2 cellular contexts compared by ENCODE assay signal in the genomic region with DNA sequence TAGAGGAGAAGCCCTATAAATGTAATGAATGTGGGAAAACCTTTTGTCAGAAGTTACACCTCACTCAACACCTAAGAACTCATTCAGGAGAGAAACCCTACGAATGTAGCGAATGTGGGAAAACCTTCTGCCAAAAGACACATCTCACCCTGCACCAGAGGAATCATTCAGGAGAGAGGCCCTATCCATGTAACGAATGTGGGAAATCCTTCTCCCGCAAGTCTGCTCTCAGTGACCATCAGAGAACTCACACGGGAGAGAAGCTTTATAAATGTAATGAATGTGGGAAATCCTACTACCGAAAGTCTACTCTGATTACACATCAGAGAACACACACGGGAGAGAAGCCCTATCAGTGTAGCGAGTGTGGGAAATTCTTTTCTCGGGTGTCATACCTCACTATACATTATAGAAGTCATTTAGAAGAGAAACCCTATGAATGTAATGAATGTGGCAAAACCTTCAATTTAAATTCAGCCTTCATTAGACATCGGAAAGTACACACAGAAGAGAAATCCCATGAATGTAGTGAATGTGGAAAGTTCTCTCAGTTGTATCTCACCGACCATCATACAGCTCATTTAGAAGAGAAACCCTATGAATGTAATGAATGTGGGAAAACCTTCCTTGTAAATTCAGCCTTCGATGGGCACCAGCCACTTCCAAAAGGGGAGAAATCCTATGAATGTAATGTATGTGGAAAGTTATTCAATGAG.
TF ChIP-seq lines count a peak whose summit lies in the region.

No MANE protein-coding gene starts in this region.

TF ChIP-seq in A549, 52 proteins besides CTCF, POLR2A, EP300 and RAD21 (continues in another document):
- no peak for TF ChIP-seq POLR2AphosphoS2 (conservative IDR thresholded peaks at IDR 0.05; ENCODE audit: low read length)
- TF ChIP-seq EHF (CRISPR knock-in tag; IDR thresholded peaks at IDR 0.05) = 0 out of 2 replicates have a peak, but pooled peaks have one; percentile 30
- TF ChIP-seq HMGXB4 (CRISPR knock-in tag; IDR thresholded peaks at IDR 0.05; ENCODE audit: borderline replicate concordance) = no peak
- no peak for TF ChIP-seq TFCP2L1 (CRISPR knock-in tag; IDR thresholded peaks at IDR 0.05)
- TF ChIP-seq JUN (IDR thresholded peaks at IDR 0.05) = no peak
- TF ChIP-seq, protein P1, sequence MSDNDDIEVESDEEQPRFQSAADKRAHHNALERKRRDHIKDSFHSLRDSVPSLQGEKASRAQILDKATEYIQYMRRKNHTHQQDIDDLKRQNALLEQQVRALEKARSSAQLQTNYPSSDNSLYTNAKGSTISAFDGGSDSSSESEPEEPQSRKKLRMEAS (IDR thresholded peaks at IDR 0.05) = no peak
- no peak for TF ChIP-seq NR3C1 (IDR thresholded peaks at IDR 0.05)
- TF ChIP-seq, protein P2, sequence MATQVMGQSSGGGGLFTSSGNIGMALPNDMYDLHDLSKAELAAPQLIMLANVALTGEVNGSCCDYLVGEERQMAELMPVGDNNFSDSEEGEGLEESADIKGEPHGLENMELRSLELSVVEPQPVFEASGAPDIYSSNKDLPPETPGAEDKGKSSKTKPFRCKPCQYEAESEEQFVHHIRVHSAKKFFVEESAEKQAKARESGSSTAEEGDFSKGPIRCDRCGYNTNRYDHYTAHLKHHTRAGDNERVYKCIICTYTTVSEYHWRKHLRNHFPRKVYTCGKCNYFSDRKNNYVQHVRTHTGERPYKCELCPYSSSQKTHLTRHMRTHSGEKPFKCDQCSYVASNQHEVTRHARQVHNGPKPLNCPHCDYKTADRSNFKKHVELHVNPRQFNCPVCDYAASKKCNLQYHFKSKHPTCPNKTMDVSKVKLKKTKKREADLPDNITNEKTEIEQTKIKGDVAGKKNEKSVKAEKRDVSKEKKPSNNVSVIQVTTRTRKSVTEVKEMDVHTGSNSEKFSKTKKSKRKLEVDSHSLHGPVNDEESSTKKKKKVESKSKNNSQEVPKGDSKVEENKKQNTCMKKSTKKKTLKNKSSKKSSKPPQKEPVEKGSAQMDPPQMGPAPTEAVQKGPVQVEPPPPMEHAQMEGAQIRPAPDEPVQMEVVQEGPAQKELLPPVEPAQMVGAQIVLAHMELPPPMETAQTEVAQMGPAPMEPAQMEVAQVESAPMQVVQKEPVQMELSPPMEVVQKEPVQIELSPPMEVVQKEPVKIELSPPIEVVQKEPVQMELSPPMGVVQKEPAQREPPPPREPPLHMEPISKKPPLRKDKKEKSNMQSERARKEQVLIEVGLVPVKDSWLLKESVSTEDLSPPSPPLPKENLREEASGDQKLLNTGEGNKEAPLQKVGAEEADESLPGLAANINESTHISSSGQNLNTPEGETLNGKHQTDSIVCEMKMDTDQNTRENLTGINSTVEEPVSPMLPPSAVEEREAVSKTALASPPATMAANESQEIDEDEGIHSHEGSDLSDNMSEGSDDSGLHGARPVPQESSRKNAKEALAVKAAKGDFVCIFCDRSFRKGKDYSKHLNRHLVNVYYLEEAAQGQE (IDR thresholded peaks at IDR 0.05) = no peak; the same call in 1 of the 2 replicates
- TF ChIP-seq ZC3H11A (IDR thresholded peaks at IDR 0.05) = 0 out of 2 replicates have a peak, but pooled peaks have one; percentile 11
- no peak for TF ChIP-seq NPAS2 (CRISPR knock-in tag; IDR thresholded peaks at IDR 0.05; ENCODE audit: borderline replicate concordance)
- no peak for TF ChIP-seq RNF2 (IDR thresholded peaks at IDR 0.05; ENCODE audit: borderline replicate concordance, low read depth)
- TF ChIP-seq GATA3 (IDR thresholded peaks at IDR 0.05; ENCODE audit: borderline replicate concordance) = peak; percentile 55; the same call in 1 of the 2 replicates
- no peak for TF ChIP-seq ELK1 (IDR thresholded peaks at IDR 0.05; ENCODE audit: low read depth, low read length)
- no peak for TF ChIP-seq HOXB5 (CRISPR knock-in tag; IDR thresholded peaks at IDR 0.05)
- no peak for TF ChIP-seq FOSL2 (IDR thresholded peaks at IDR 0.05)
- no peak for TF ChIP-seq FOSL2 (CRISPR knock-in tag; IDR thresholded peaks at IDR 0.05)
- TF ChIP-seq SREBF2 (IDR thresholded peaks at IDR 0.05) = no peak
- TF ChIP-seq CHD4 (IDR thresholded peaks at IDR 0.05; ENCODE audit: borderline replicate concordance) = no peak
- TF ChIP-seq ZFP36 (IDR thresholded peaks at IDR 0.05; ENCODE audit: borderline replicate concordance, partially characterized antibody) = no peak
- no peak for TF ChIP-seq JUNB (IDR thresholded peaks at IDR 0.05)
- TF ChIP-seq TP53 (CRISPR knock-in tag; IDR thresholded peaks at IDR 0.05) = no peak
- TF ChIP-seq MYC (IDR thresholded peaks at IDR 0.05; ENCODE audit: borderline replicate concordance, low read length) = no peak
- TF ChIP-seq MAZ (IDR thresholded peaks at IDR 0.05; ENCODE audit: borderline replicate concordance, low read depth, low read length) = no peak
- no peak for TF ChIP-seq CBX2 (IDR thresholded peaks at IDR 0.05; ENCODE audit: borderline replicate concordance, low read depth)
- no peak for TF ChIP-seq CEBPB (IDR thresholded peaks at IDR 0.05)
- TF ChIP-seq RFX5 (IDR thresholded peaks at IDR 0.05) = no peak
- TF ChIP-seq SMC3 (IDR thresholded peaks at IDR 0.05) = no peak
- no peak for TF ChIP-seq RARB (CRISPR knock-in tag; IDR thresholded peaks at IDR 0.05)
- no peak for TF ChIP-seq FOXS1 (CRISPR knock-in tag; IDR thresholded peaks at IDR 0.05)
- TF ChIP-seq RCOR1 (IDR thresholded peaks at IDR 0.05; ENCODE audit: low read depth, low read length) = no peak
- TF ChIP-seq HOXB13 (CRISPR knock-in tag; IDR thresholded peaks at IDR 0.05; ENCODE audit: low read depth) = peak; percentile 37; the same call in 1 of the 2 replicates
- no peak for TF ChIP-seq BHLHE40 (IDR thresholded peaks at IDR 0.05; ENCODE audit: low read depth, low read length)
- TF ChIP-seq CBX8 (IDR thresholded peaks at IDR 0.05) = no peak
- no peak for TF ChIP-seq PHF8 (IDR thresholded peaks at IDR 0.05; ENCODE audit: borderline replicate concordance, low read depth)

TF ChIP-seq in GM23338, 12 proteins besides CTCF, POLR2A, EP300 and RAD21:
- TF ChIP-seq CREB1 (CRISPR knock-in tag; IDR thresholded peaks at IDR 0.05; ENCODE audit: low read depth) (no peak), EZH2 (IDR thresholded peaks at IDR 0.05; ENCODE audit: low read depth, unreplicated experiment) (no peak)
